In the genomic region with DNA sequence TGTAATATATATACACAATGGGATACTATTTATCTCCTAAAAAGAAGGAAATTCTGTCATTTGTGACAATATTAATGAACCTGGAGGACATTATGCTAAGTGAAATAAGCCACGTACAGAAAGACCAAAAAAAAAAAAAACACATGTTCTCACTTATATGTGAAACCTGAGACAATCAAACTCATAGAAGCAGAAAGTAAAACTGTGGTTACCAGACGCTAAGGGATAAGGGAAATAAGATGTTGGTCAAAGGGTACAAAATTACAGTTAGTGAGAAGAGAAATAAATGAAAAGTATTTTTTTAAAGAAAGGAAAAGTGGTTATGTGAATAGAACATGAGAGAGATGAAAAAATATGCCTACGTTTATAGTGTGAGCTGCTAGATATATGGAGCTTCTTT, we compare ENCODE assay signal across 18 cellular contexts.
"Had no signal": no experiment of that assay in that cellular context is flagged by ENCODE, and none has a peak within 500 bp of the region (broad histone marks: within the 10 kb centered on the region; RNA-seq: fewer than 3 reads in every experiment).

No MANE protein-coding gene starts in this region.

- H3K36me3 Mint-ChIP-seq: T-cell had no signal

- H3K9me3 ChIP-seq: SK-N-SH had no signal

- ATAC-seq: Panc1, PC-3, T-cell had no signal

- H3K27ac Mint-ChIP-seq: T-cell had no signal

- H3K4me3 Mint-ChIP-seq: T-cell had no signal

- H3K27ac ChIP-seq: RWPE1 had no signal

- H3K9ac ChIP-seq: SK-N-SH had no signal

- DNase-seq: KBM-7, NCI-H1092, NCI-H1105 treated with DMSO at 0.1 percent for 48 hours, NCI-H1417 treated with DMSO at 0.1 percent for 48 hours, NCI-H146, NCI-H1694 treated with DMSO at 0.1 percent for 48 hours, NCI-H1930, NCI-H2081, NCI-H2107, NCI-H526 treated with DMSO at 0.1 percent for 48 hours, NCI-H748 treated with DMSO at 0.1 percent for 48 hours, PC-3, SHP77, SK-N-SH, SW 1271, T-cell had no signal

- H3K4me2 ChIP-seq: SK-N-SH had no signal

- H3K4me1 Mint-ChIP-seq: T-cell had no signal
